In genomic region chr2:118855451-118856279, GRCh38 we compare ENCODE assay signal across 8 cellular contexts. TPM values are rescaled to one million over a fixed set of nuclear protein-coding genes. Genes with fewer than 3 reads are reported as not detected.
A peak's percentile ranks its signal among the peaks of the same experiment; 100 is the strongest.
DNase-seq lines count a peak whose midpoint lies in the region; ATAC-seq and TF ChIP-seq lines count a peak whose summit lies in the region.

No MANE protein-coding gene starts in this region.

- H3K9me3 Mint-ChIP-seq in activated naive CD4-positive, alpha-beta T cell treated with anti-CD3 and anti-CD28 coated beads for 36 hours: no peaks in the 10 kb centered on the region

- H3K27me3 Mint-ChIP-seq in activated naive CD4-positive, alpha-beta T cell treated with anti-CD3 and anti-CD28 coated beads for 36 hours (ENCODE audit: low read depth): peaks cover 71% of the 10 kb centered on the region

- 0% methylated on average over 7 of the region's 69 CpGs; no CpG with 5 or more reads in 1 of the 2 experiments for WGBS in IMR-90 (ENCODE audit: extremely low coverage in 2 of 2, insufficient read length in 1 of 2), 2 experiments
- WGBS in tibial nerve, 2 donors: 4 to 5% methylated on average over 38 to 60 of the region's 69 CpGs

- intact Hi-C loops in IMR-90 (cut with micrococcal nuclease) (loop anchor here (1.0 to 5.0 kb wide), 7 partner anchors 188 to 809 kb away; no protein-coding TSS in a partner anchor), Right ventricle myocardium inferior (cut with DNase I) (loop anchor here (2.0 to 5.0 kb wide), 2 partner anchors 633 to 653 kb away; no protein-coding TSS in a partner anchor)
- intact Hi-C loops in activated naive CD4-positive, alpha-beta T cell treated with anti-CD3 and anti-CD28 coated beads for 36 hours (cut with micrococcal nuclease): loop anchor here (1.0 to 5.0 kb wide), 12 partner anchors 8 to 823 kb away; partner anchors contain the start of gene EN1

- peaks cover 33% of the 10 kb centered on the region for H3K4me1 Mint-ChIP-seq in activated naive CD4-positive, alpha-beta T cell treated with anti-CD3 and anti-CD28 coated beads for 36 hours (ENCODE audit: low read depth)

- no peak overlapping the region for H2AK5ac ChIP-seq in IMR-90 (ENCODE audit: low read depth, low read length)

- H3K4me3 ChIP-seq in IMR-90 (ENCODE audit: insufficient read depth, low read depth, low read length): no peak overlapping the region
- H3K4me3 ChIP-seq in SJCRH30: no peak overlapping the region
- H3K4me3 ChIP-seq in tibial nerve: peak overlapping the region in 2 of 4 donors; percentile 7 to 30

- no peaks in the 10 kb centered on the region for H3K79me1 ChIP-seq in IMR-90 (ENCODE audit: low read depth in 1 of 2, low read length in 2 of 2)

- peak overlapping the region; percentile 74 for H2AK9ac ChIP-seq in IMR-90 (replicated peaks; ENCODE audit: low read depth, low read length, poor library complexity)

- H4K20me1 ChIP-seq in IMR-90 (ENCODE audit: insufficient read depth, low read length): no peaks in the 10 kb centered on the region

- in situ Hi-C loops in IMR-90 (cut with MboI; ENCODE audit: low sequenced_read_pairs): loop anchor here (5.0 to 25.0 kb wide), 2 partner anchors 633 to 818 kb away; no protein-coding TSS in a partner anchor

- POLR2A ChIA-PET in IMR-90 (lab: Charles Lee; ENCODE audit: unreplicated experiment): no interaction called here

- H3K36me3 Mint-ChIP-seq in activated naive CD4-positive, alpha-beta T cell treated with anti-CD3 and anti-CD28 coated beads for 36 hours (ENCODE audit: low read depth): no peaks in the 10 kb centered on the region

- TF ChIP-seq CTCF in IMR-90 (conservative IDR thresholded peaks at IDR 0.05; ENCODE audit: low read depth, low read length) (peak; percentile 94), tibial nerve (IDR thresholded peaks at IDR 0.05) (peak; percentile 95 to 99 (median 95))

- dilution Hi-C loops in IMR-90 (cut with HindIII; ENCODE audit: low sequenced_read_pairs, unreplicated experiment): no loop called here

- no TSS peak for BruUV-seq in IMR-90 (replicated peaks; lab: Mats Ljungman, UMichigan)

- H2BK20ac ChIP-seq in IMR-90 (ENCODE audit: low read depth, low read length): no peak overlapping the region

- DNase-seq in DMS53 (lab: John Stamatoyannopoulos, UW) (peak; percentile 66), IMR-90 (peak; percentile 52), SJCRH30 (peak; percentile 18 to 36), Right ventricle myocardium inferior (ENCODE audit: missing footprints) (peak; percentile 90), pons (ENCODE audit: low spot score) (peak; percentile 71), tibial nerve (ENCODE audit: low spot score in 2 of 2) (peak; percentile 71 to 83)
- DNase-seq in activated naive CD4-positive, alpha-beta T cell treated with anti-CD3 and anti-CD28 coated beads for 36 hours: peak; percentile 86

- H2BK120ac ChIP-seq in IMR-90 (ENCODE audit: low read depth, low read length): no peak overlapping the region

- H3K56ac ChIP-seq in IMR-90 (ENCODE audit: extremely low read depth, insufficient read depth, low read length): no peak overlapping the region

- no peak overlapping the region for H3K9ac ChIP-seq in IMR-90 (ENCODE audit: low read depth, low read length)

- CTCF ChIA-PET in IMR-90 (lab: Yijun Ruan, JAX): interaction anchor here (0.6 to 1.7 kb wide), 14 partner anchors 8 to 809 kb away, joined by 3 to 9 read pairs (median 3); partner anchors contain the start of gene EN1
- CTCF ChIA-PET in activated naive CD4-positive, alpha-beta T cell treated with anti-CD3 and anti-CD28 coated beads for 36 hours (lab: Charles Lee): interaction anchor here (0.5 to 4.4 kb wide), 32 partner anchors 9 to 1397 kb away, joined by 3 to 24 read pairs (median 4); no protein-coding TSS in a partner anchor

- H3K4me2 ChIP-seq in IMR-90 (ENCODE audit: low read depth, low read length): no peak overlapping the region

- no peak overlapping the region for H4K91ac ChIP-seq in IMR-90 (ENCODE audit: insufficient read depth, low read depth, low read length)

- no peak overlapping the region for H3K23ac ChIP-seq in IMR-90 (ENCODE audit: low read depth, low read length)

- H3K18ac ChIP-seq in IMR-90 (ENCODE audit: low read depth, low read length): no peak overlapping the region

- peak overlapping the region; percentile 55 for H3K4me3 Mint-ChIP-seq in activated naive CD4-positive, alpha-beta T cell treated with anti-CD3 and anti-CD28 coated beads for 36 hours

- no peak overlapping the region for H3K4ac ChIP-seq in IMR-90 (ENCODE audit: low read depth, low read length)

- peaks cover 95% of the 10 kb centered on the region for H3K27me3 ChIP-seq in IMR-90 (ENCODE audit: control insufficient read depth, insufficient read depth, low read length)
- H3K27me3 ChIP-seq in SJCRH30: peaks cover 2% of the 10 kb centered on the region; the same call in 1 of the 2 replicates
- peaks cover 2 to 100% of the 10 kb centered on the region in 2 donors for H3K27me3 ChIP-seq in tibial nerve

- H3K4me1 ChIP-seq in IMR-90 (ENCODE audit: control insufficient read depth, insufficient read depth, low read length) (no peaks in the 10 kb centered on the region), SJCRH30 (no peaks in the 10 kb centered on the region), tibial nerve (peaks cover 0 to 72% (median 14%) of the 10 kb centered on the region in 4 donors)

- ATAC-seq in GM21528 (IDR thresholded peaks at IDR 0.05; ENCODE audit: low FRiP score, unreplicated experiment) (peak; percentile 91), IMR-90 (ENCODE audit: low read depth) (peak; percentile 99), Right ventricle myocardium inferior (peak; percentile 91)

- no peak overlapping the region for H3K27ac ChIP-seq in IMR-90 (ENCODE audit: insufficient read depth, low read length)
- H3K27ac ChIP-seq in SJCRH30: no peak overlapping the region
- H3K27ac ChIP-seq in tibial nerve: no peak overlapping the region

- TF ChIP-seq EP300 in tibial nerve (IDR thresholded peaks at IDR 0.05): no peak

- H3K36me3 ChIP-seq in IMR-90 (ENCODE audit: control insufficient read depth, insufficient read depth, low read length): no peaks in the 10 kb centered on the region
- H3K36me3 ChIP-seq in SJCRH30: no peaks in the 10 kb centered on the region
- no peaks in the 10 kb centered on the region for H3K36me3 ChIP-seq in tibial nerve

- no peak overlapping the region for H3K27ac Mint-ChIP-seq in activated naive CD4-positive, alpha-beta T cell treated with anti-CD3 and anti-CD28 coated beads for 36 hours

- H3K14ac ChIP-seq in IMR-90 (replicated peaks; ENCODE audit: low read depth, low read length): no peak overlapping the region

- TF ChIP-seq POLR2A in IMR-90 (IDR thresholded peaks at IDR 0.05; ENCODE audit: low read depth, low read length) (no peak), tibial nerve (IDR thresholded peaks at IDR 0.05) (no peak)

- peaks cover 2% of the 10 kb centered on the region; the same call in 1 of the 2 replicates for H3K9me3 ChIP-seq in IMR-90 (ENCODE audit: control insufficient read depth, insufficient read depth, low read length)
- H3K9me3 ChIP-seq in SJCRH30 (replicated peaks): no peaks in the 10 kb centered on the region
- no peaks in the 10 kb centered on the region for H3K9me3 ChIP-seq in tibial nerve

- H4K8ac ChIP-seq in IMR-90 (ENCODE audit: low read depth in 2 of 2, low read length in 2 of 2): no peak overlapping the region

- H2BK15ac ChIP-seq in IMR-90 (ENCODE audit: low read depth, low read length): no peak overlapping the region

- no peak overlapping the region for H4K5ac ChIP-seq in IMR-90 (ENCODE audit: low read depth, low read length)

- H2BK5ac ChIP-seq in IMR-90 (ENCODE audit: low read depth, low read length, poor library complexity, severe bottlenecking): no peak overlapping the region

- peak; percentile 96 for TF ChIP-seq RAD21 in IMR-90 (IDR thresholded peaks at IDR 0.05; ENCODE audit: low read length)

- H2AFZ ChIP-seq in IMR-90 (replicated peaks; ENCODE audit: low read length, poor library complexity): peak overlapping the region; percentile 64

- no peaks in the 10 kb centered on the region for H3K9me1 ChIP-seq in IMR-90 (ENCODE audit: insufficient read depth, low read length)

TF ChIP-seq in IMR-90, 13 proteins besides CTCF, POLR2A, EP300 and RAD21:
- TF ChIP-seq FOS (IDR thresholded peaks at IDR 0.05; ENCODE audit: low read depth, low read length): no peak
- peak; percentile 90 for TF ChIP-seq SMC3 (IDR thresholded peaks at IDR 0.05; ENCODE audit: low read depth, low read length)

RNA-seq across cellular contexts. Expression of gene EN1, which starts 8.2 kb away (rescaled TPM):
- total RNA-seq in IMR-90 (2012; rRNA removed): not detected in 2 replicates
- not detected in 2 replicates for polyA plus RNA-seq in IMR-90 (2012; rRNA removed)
- polyA plus RNA-seq in IMR-90 (2012; cell fraction: cytosol; rRNA removed): not detected in 2 replicates
- not detected in 2 replicates for polyA plus RNA-seq in IMR-90 (2012; cell fraction: nucleus; rRNA removed; ENCODE audit: low replicate concordance)
- total RNA-seq in SJCRH30 (2014; rRNA removed; shearing (Covaris generic)): not detected in 2 replicates
- not detected for total RNA-seq in activated naive CD4-positive, alpha-beta T cell treated with anti-CD3 and anti-CD28 coated beads for 36 hours
- total RNA-seq in Right ventricle myocardium inferior: not detected
- under 1 TPM in 3 of 4 donors, not detected in 1; 0.63 to 0.90 (median 0.78) TPM for total RNA-seq in tibial nerve

Comparison
In these comparisons a context has a peak if more than half of its experiments do, and no peak if none do; other contexts are left out.
1. DNase-seq: peak in every context shown above with its lines; median percentile 90 in Right ventricle myocardium inferior; 86 in activated naive CD4-positive, alpha-beta T cell treated with anti-CD3 and anti-CD28 coated beads for 36 hours; 77 in tibial nerve; 71 in pons; 66 in DMS53; 52 in IMR-90; 27 in SJCRH30.